8 cellular contexts compared by ENCODE assay signal in genomic region chr3:44584646-44585501, GRCh38. TPM values are rescaled to one million over a fixed set of nuclear protein-coding genes. Genes with fewer than 3 reads are reported as not detected.
A peak's percentile ranks its signal among the peaks of the same experiment; 100 is the strongest.
DNase-seq lines count a peak whose midpoint lies in the region; ATAC-seq and TF ChIP-seq lines count a peak whose summit lies in the region.

Gene ZNF660, plus strand, starts transcription at chr3:44584964. Its CDS starts 9,230 bp downstream, at chr3:44594194.

- peaks cover 6% of the 10 kb centered on the region for H3K27me3 Mint-ChIP-seq in brain

- TF ChIP-seq POLR2A in prostate gland (IDR thresholded peaks at IDR 0.05) = no peak

- peak; percentile 83 for ATAC-seq in HG02588 (IDR thresholded peaks at IDR 0.05; ENCODE audit: unreplicated experiment)

- H3K27ac Mint-ChIP-seq in brain = peak within 1 kb of the TSS; percentile 95 to 98 (median 97)

- H3K9me3 Mint-ChIP-seq in brain = peaks cover 16 to 26% (median 22%) of the 10 kb centered on the region in 5 experiments

- H3K4me3 ChIP-seq in iPS DF 6.9 (ENCODE audit: low read length) (peak within 1 kb of the TSS; percentile 70; the same call in 1 of the 2 replicates), prostate gland (peak within 1 kb of the TSS; percentile 43)

- H3K27me3 ChIP-seq in iPS DF 6.9 (ENCODE audit: control insufficient read depth, insufficient read depth, low read length) (no peaks in the 10 kb centered on the region; the same call in 1 of the 2 replicates), prostate gland (replicated peaks; ENCODE audit: insufficient read depth) (no peaks in the 10 kb centered on the region)

- peak; percentile 94 for DNase-seq in ELF-1 (ENCODE audit: low read depth, low spot score)
- peak; percentile 74 for DNase-seq in NCI-H345 (lab: John Stamatoyannopoulos, UW)
- peak; percentile 74 for DNase-seq in iPS DF 6.9 (ENCODE audit: low read depth, low spot score)
- DNase-seq in prostate gland (ENCODE audit: low spot score) = no peak
- DNase-seq in HPDE6-E6E7 (ENCODE audit: extremely low spot score) = no peak
- no peak for DNase-seq in MV-4-11 (lab: John Stamatoyannopoulos, UW)

- peaks cover 65% of the 10 kb centered on the region for H3K36me3 Mint-ChIP-seq in brain

- TF ChIP-seq CTCF in brain (conservative IDR thresholded peaks at IDR 0.05) (no peak), prostate gland (IDR thresholded peaks at IDR 0.05) (no peak)

- H3K4me1 ChIP-seq in iPS DF 6.9 (ENCODE audit: control insufficient read depth, insufficient read depth, low read length) = no peaks in the 10 kb centered on the region
- H3K4me1 ChIP-seq in prostate gland (replicated peaks) = no peaks in the 10 kb centered on the region

- H3K4me3 Mint-ChIP-seq in brain = peak within 1 kb of the TSS; percentile 86 to 94 (median 93)

- peaks cover 59% of the 10 kb centered on the region for H3K4me1 Mint-ChIP-seq in brain

- intact Hi-C loops in prostate gland (cut with DNase I) = no loop called here

- no peaks in the 10 kb centered on the region for H3K9me3 ChIP-seq in iPS DF 6.9 (ENCODE audit: control insufficient read depth, insufficient read depth, low read length)
- no peaks in the 10 kb centered on the region for H3K9me3 ChIP-seq in prostate gland

- no CpG with 5 or more reads among the region's 41 CpGs for WGBS in iPS DF 6.9 (ENCODE audit: insufficient coverage, insufficient read length)
- WGBS in prostate gland = under 1% methylated on average over 39 of the region's 41 CpGs

- H3K27ac ChIP-seq in iPS DF 6.9 (ENCODE audit: low read length) (no peak within 1 kb of the TSS), prostate gland (peak within 1 kb of the TSS; percentile 26 to 31)

- H3K36me3 ChIP-seq in iPS DF 6.9 (ENCODE audit: control insufficient read depth, insufficient read depth, low read length) (no peaks in the 10 kb centered on the region; the same call in 1 of the 2 replicates), prostate gland (no peaks in the 10 kb centered on the region)

RNA-seq across cellular contexts. Expression of gene ZNF660, which starts in this region (rescaled TPM):
- polyA plus RNA-seq in brain (ENCODE audit: insufficient read depth, low read depth, low replicate concordance) = 2.7 TPM
- 1 to 10 TPM; 2.4 to 2.9 TPM for total RNA-seq in prostate gland

Comparison
In these comparisons a context has a peak if more than half of its experiments do, and no peak if none do; other contexts are left out.
1. DNase-seq: peak in ELF-1 (single experiment), NCI-H345 (single experiment) and iPS DF 6.9 (single experiment); none in prostate gland (single experiment), HPDE6-E6E7 (single experiment) and MV-4-11 (single experiment).